Comparison of ENCODE assay signal across 13 cellular contexts in genomic region chr6:7624781-7625710, GRCh38. TPM values are rescaled to one million over a fixed set of nuclear protein-coding genes. Genes with fewer than 3 reads are reported as not detected.
DNase-seq lines count a peak whose midpoint lies in the region; TF ChIP-seq lines count a peak whose summit lies in the region.
"Had no signal": no experiment of that assay in that cellular context is flagged by ENCODE, and none has a peak within 500 bp of the region (broad histone marks: within the 10 kb centered on the region; RNA-seq: fewer than 3 reads in every experiment).

No MANE protein-coding gene starts in this region.

- no peaks in the 10 kb centered on the region for H3K4me1 ChIP-seq in sigmoid colon
- H3K4me1 ChIP-seq: thyroid gland had no signal

- no peaks in the 10 kb centered on the region for H3K9me3 Mint-ChIP-seq in dendritic cell treated with granulocyte-macrophage colony-stimulating factor and Interleukin-4, amounts not matched to agents 40 ng/mL and 50 ng/mL, for 4 days

- TF ChIP-seq POLR2A in sigmoid colon (IDR thresholded peaks at IDR 0.05): no peak

- no peaks in the 10 kb centered on the region for H3K36me3 ChIP-seq in sigmoid colon
- H3K36me3 ChIP-seq: MG63, thyroid gland had no signal

- DNase-seq in NCI-H345 (lab: John Stamatoyannopoulos, UW) (peak; percentile 37), NCI-H345 treated with DMSO at 0.1 percent for 48 hours (lab: John Stamatoyannopoulos, UW; ENCODE audit: unreplicated experiment) (no peak), NOMO-1 (lab: John Stamatoyannopoulos, UW; ENCODE audit: unreplicated experiment in 2 of 2) (peak; percentile 83 to 88), retina (peak; percentile 47), hepatic stellate cell (ENCODE audit: low spot score) (no peak), sigmoid colon (no peak), DMS79 treated with DMSO at 0.1 percent for 48 hours (lab: John Stamatoyannopoulos, UW) (no peak)
- DNase-seq: activated CD4-positive, CD25-positive, alpha-beta regulatory T cell treated with anti-CD3 and anti-CD28 coated beads, Interleukin-2, amount 50 U/mL, for 72 hours; activated effector memory CD4-positive, alpha-beta T cell treated with Interleukin-2 at 50 U/mL for 16 hours; immature natural killer cell; MG63; thyroid gland had no signal

- peak overlapping the region; percentile 54 for H3K27ac Mint-ChIP-seq in dendritic cell treated with granulocyte-macrophage colony-stimulating factor and Interleukin-4, amounts not matched to agents 40 ng/mL and 50 ng/mL, for 4 days
- H3K27ac Mint-ChIP-seq: immature natural killer cell had no signal

- H3K27ac ChIP-seq in sigmoid colon: no peak overlapping the region
- H3K27ac ChIP-seq: thyroid gland had no signal

- no peaks in the 10 kb centered on the region for H3K36me3 Mint-ChIP-seq in dendritic cell treated with granulocyte-macrophage colony-stimulating factor and Interleukin-4, amounts not matched to agents 40 ng/mL and 50 ng/mL, for 4 days (ENCODE audit: low read depth)
- H3K36me3 Mint-ChIP-seq: immature natural killer cell had no signal

- no peak overlapping the region for H3K4me3 Mint-ChIP-seq in dendritic cell treated with granulocyte-macrophage colony-stimulating factor and Interleukin-4, amounts not matched to agents 40 ng/mL and 50 ng/mL, for 4 days
- H3K4me3 Mint-ChIP-seq: immature natural killer cell had no signal

- H3K4me3 ChIP-seq in sigmoid colon: no peak overlapping the region
- H3K4me3 ChIP-seq: MG63, thyroid gland had no signal

- TF ChIP-seq CTCF in sigmoid colon (IDR thresholded peaks at IDR 0.05): no peak

- no peaks in the 10 kb centered on the region for H3K27me3 ChIP-seq in sigmoid colon
- H3K27me3 ChIP-seq: MG63, thyroid gland had no signal

- WGBS in sigmoid colon, 2 donors: 42 to 70% methylated on average over 4 of the region's 4 CpGs

- H3K4me1 Mint-ChIP-seq in dendritic cell treated with granulocyte-macrophage colony-stimulating factor and Interleukin-4, amounts not matched to agents 40 ng/mL and 50 ng/mL, for 4 days (ENCODE audit: low read depth): peaks cover 14% of the 10 kb centered on the region
- H3K4me1 Mint-ChIP-seq: immature natural killer cell had no signal

- no peaks in the 10 kb centered on the region for H3K9me3 ChIP-seq in sigmoid colon
- H3K9me3 ChIP-seq: MG63, thyroid gland had no signal

- intact Hi-C loops in dendritic cell treated with granulocyte-macrophage colony-stimulating factor and Interleukin-4, amounts not matched to agents 40 ng/mL and 50 ng/mL, for 4 days (cut with micrococcal nuclease): no loop called here
- intact Hi-C loops in sigmoid colon (cut with DNase I): no loop called here

- H3K27me3 Mint-ChIP-seq in dendritic cell treated with granulocyte-macrophage colony-stimulating factor and Interleukin-4, amounts not matched to agents 40 ng/mL and 50 ng/mL, for 4 days: no peaks in the 10 kb centered on the region

- TF ChIP-seq EP300 in sigmoid colon (IDR thresholded peaks at IDR 0.05): no peak

RNA-seq across cellular contexts. Expression of gene SNRNP48, which starts 35.0 kb away (rescaled TPM):
- 10 to 100 TPM; 12.5 to 18.6 (median 17.4) TPM for total RNA-seq in sigmoid colon
- 1 to 10 TPM; 7.8 to 8.7 (median 8.1) TPM for polyA plus RNA-seq in sigmoid colon

Comparison
In these comparisons a context has a peak if more than half of its experiments do, and no peak if none do; other contexts are left out.
1. DNase-seq: peak in NCI-H345 (single experiment), NOMO-1 (2 of 2) and retina (single experiment); none in NCI-H345 treated with DMSO at 0.1 percent for 48 hours (single experiment), hepatic stellate cell (single experiment), sigmoid colon (single experiment) and DMS79 treated with DMSO at 0.1 percent for 48 hours (single experiment).